Comparison of ENCODE assay signal across 20 cellular contexts in the genomic region with DNA sequence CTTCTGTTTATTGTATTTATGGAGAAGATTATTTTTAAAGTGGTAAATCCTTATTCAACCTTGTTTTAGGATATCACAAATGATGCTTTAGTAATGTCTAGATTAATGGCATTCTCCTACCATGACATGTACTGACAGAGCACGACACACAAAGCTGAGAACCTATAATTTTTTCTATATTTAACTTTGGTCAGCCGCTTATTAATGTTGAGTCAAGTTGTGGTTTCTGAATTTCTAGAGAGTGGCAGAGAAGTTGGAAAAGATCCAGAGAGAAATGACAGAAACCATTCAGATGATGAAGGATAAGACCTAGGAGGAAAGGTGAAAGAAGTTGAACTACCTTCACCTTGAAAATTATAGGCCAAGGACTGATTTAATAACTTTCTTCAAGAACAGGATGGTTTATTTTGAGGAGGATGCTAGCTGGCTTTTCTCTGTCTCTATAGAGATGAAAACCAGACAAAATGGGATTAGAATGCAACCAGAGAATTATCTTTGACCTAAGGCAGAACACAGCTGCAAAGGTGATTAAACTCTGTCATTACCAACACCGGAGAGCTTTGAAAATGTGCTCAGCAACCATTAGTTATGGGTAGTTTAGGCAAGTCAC.
DNase-seq lines count a peak whose midpoint lies in the region; ATAC-seq and TF ChIP-seq lines count a peak whose summit lies in the region.
"Had no signal": no experiment of that assay in that cellular context is flagged by ENCODE, and none has a peak within 500 bp of the region (broad histone marks: within the 10 kb centered on the region; RNA-seq: fewer than 3 reads in every experiment).

No MANE protein-coding gene starts in this region.

- peak; percentile 15 for DNase-seq in HS-27A (ENCODE audit: low read depth)
- peak; percentile 32 for DNase-seq in Panc1 (ENCODE audit: low read depth, low spot score)
- no peak for DNase-seq in chondrocyte (ENCODE audit: low spot score)
- no peak for DNase-seq in natural killer cell
- DNase-seq in adrenal gland = no peak
- DNase-seq in lower leg skin (ENCODE audit: low spot score in 2 of 2) = no peak
- DNase-seq: activated T-cell treated with anti-CD3 and anti-CD28 coated beads, Interleukin-2, amount 50 U/mL, for 24 hours; amygdala; C1 segment of cervical spinal cord; DMS79 treated with DMSO at 0.1 percent for 48 hours; esophagus squamous epithelium; H9; hypothalamus; left ventricle myocardium inferior; naive thymus-derived CD4-positive, alpha-beta T cell; NCI-H1436 treated with DMSO at 0.1 percent for 48 hours; Peyer's patch; T-helper 2 cell had no signal

- H3K4me3 Mint-ChIP-seq in chondrocyte (ENCODE audit: unreplicated experiment) (no peak overlapping the region), natural killer cell (no peak overlapping the region)
- H3K4me3 Mint-ChIP-seq: activated T-cell treated with anti-CD3 and anti-CD28 coated beads, Interleukin-2, amount 50 U/mL, for 24 hours; H9; naive thymus-derived CD4-positive, alpha-beta T cell had no signal

- H3K4me1 Mint-ChIP-seq in chondrocyte (ENCODE audit: low read depth) (peaks cover 7% of the 10 kb centered on the region), natural killer cell (peaks cover 6% of the 10 kb centered on the region in 2 donors)
- H3K4me1 Mint-ChIP-seq: H9 had no signal

- intact Hi-C loops in Panc1 (cut with micrococcal nuclease; ENCODE audit: unreplicated experiment) (no loop called here), natural killer cell (cut with micrococcal nuclease) (no loop called here), adrenal gland (cut with DNase I) (no loop called here), lower leg skin (cut with DNase I; ENCODE audit: low total_unique reads) (no loop called here)

- H3K9me3 Mint-ChIP-seq in chondrocyte (ENCODE audit: low read depth) (peaks cover 32% of the 10 kb centered on the region), natural killer cell (peaks cover 5 to 6% of the 10 kb centered on the region in 2 donors)

- ATAC-seq in Panc1 (no peak), natural killer cell (no peak), GM21526 (IDR thresholded peaks at IDR 0.05; ENCODE audit: low FRiP score, unreplicated experiment) (no peak)
- ATAC-seq: naive thymus-derived CD4-positive, alpha-beta T cell had no signal

- H3K27ac Mint-ChIP-seq in chondrocyte (ENCODE audit: unreplicated experiment) = peak overlapping the region; percentile 19
- no peak overlapping the region for H3K27ac Mint-ChIP-seq in natural killer cell
- H3K27ac Mint-ChIP-seq: activated T-cell treated with anti-CD3 and anti-CD28 coated beads, Interleukin-2, amount 50 U/mL, for 24 hours; H9; naive thymus-derived CD4-positive, alpha-beta T cell had no signal

- H3K9me3 ChIP-seq in Panc1 (ENCODE audit: control insufficient read depth, insufficient read depth, low read depth, low read length) = no peaks in the 10 kb centered on the region
- H3K9me3 ChIP-seq in skeletal muscle satellite cell (replicated peaks; ENCODE audit: low read length) = no peaks in the 10 kb centered on the region
- H3K9me3 ChIP-seq in adrenal gland (replicated peaks in 1 of 3) = no peaks in the 10 kb centered on the region

- WGBS in adrenal gland, 4 donors = 41 to 53% (median 47%) methylated on average over 3 of the region's 3 CpGs
- 50 to 51% methylated on average over 3 of the region's 3 CpGs for WGBS in lower leg skin, 2 donors

- H3K27ac ChIP-seq in Panc1 (ENCODE audit: low read length) = peak overlapping the region; percentile 29; the same call in 1 of the 2 replicates
- H3K27ac ChIP-seq in adrenal gland = no peak overlapping the region
- H3K27ac ChIP-seq: esophagus squamous epithelium, left ventricle myocardium inferior, Peyer's patch had no signal

- H3K36me3 ChIP-seq in Panc1 (ENCODE audit: control insufficient read depth, insufficient read depth, low read length) (no peaks in the 10 kb centered on the region), skeletal muscle satellite cell (ENCODE audit: insufficient read depth, low read length) (no peaks in the 10 kb centered on the region), adrenal gland (replicated peaks in 1 of 2) (no peaks in the 10 kb centered on the region)
- H3K36me3 ChIP-seq: esophagus squamous epithelium, left ventricle myocardium inferior, Peyer's patch had no signal

- H3K4me3 ChIP-seq in Panc1 (ENCODE audit: low read depth in 2 of 2, low read length in 2 of 2) (no peak overlapping the region), skeletal muscle satellite cell (ENCODE audit: low read length) (no peak overlapping the region), adrenal gland (no peak overlapping the region), lower leg skin (ENCODE audit: low read depth, poor library complexity, severe bottlenecking) (no peak overlapping the region)
- H3K4me3 ChIP-seq: esophagus squamous epithelium, left ventricle myocardium inferior, Peyer's patch had no signal

- no peak overlapping the region for H3K9ac ChIP-seq in skeletal muscle satellite cell (ENCODE audit: low read depth, low read length)

- H3K27me3 Mint-ChIP-seq in chondrocyte (ENCODE audit: low read depth) (no peaks in the 10 kb centered on the region), natural killer cell (ENCODE audit: low read depth in 2 of 2) (no peaks in the 10 kb centered on the region)
- H3K27me3 Mint-ChIP-seq: activated T-cell treated with anti-CD3 and anti-CD28 coated beads, Interleukin-2, amount 50 U/mL, for 24 hours had no signal

- peaks cover 14% of the 10 kb centered on the region for H3K36me3 Mint-ChIP-seq in chondrocyte (ENCODE audit: low read depth)
- H3K36me3 Mint-ChIP-seq in natural killer cell = peaks cover 19% of the 10 kb centered on the region

- peak overlapping the region; percentile 35 for H3K4me2 ChIP-seq in skeletal muscle satellite cell (ENCODE audit: low read length)

- CTCF ChIA-PET in Panc1 (lab: Charles Lee) = no interaction called here

- BruUV-seq in Panc1 (replicated peaks; lab: Mats Ljungman, UMichigan) = no TSS peak

- POLR2A ChIA-PET in Panc1 (lab: Charles Lee) = no interaction called here

- H3K27me3 ChIP-seq in Panc1 (ENCODE audit: control insufficient read depth, insufficient read depth, low read length) (no peaks in the 10 kb centered on the region), skeletal muscle satellite cell (ENCODE audit: control insufficient read depth, insufficient read depth, low read length) (no peaks in the 10 kb centered on the region), adrenal gland (no peaks in the 10 kb centered on the region)
- H3K27me3 ChIP-seq: esophagus squamous epithelium, Peyer's patch had no signal

- TF ChIP-seq CTCF in Panc1 (IDR thresholded peaks at IDR 0.05) = no peak
- TF ChIP-seq CTCF in chondrocyte (IDR thresholded peaks at IDR 0.05) = no peak
- TF ChIP-seq CTCF in natural killer cell (IDR thresholded peaks at IDR 0.05) = no peak
- no peak for TF ChIP-seq CTCF in adrenal gland (IDR thresholded peaks at IDR 0.05)
- no peak for TF ChIP-seq CTCF in lower leg skin (IDR thresholded peaks at IDR 0.05)

- H3K4me1 ChIP-seq in Panc1 (ENCODE audit: control insufficient read depth, insufficient read depth, low read length) (no peaks in the 10 kb centered on the region), skeletal muscle satellite cell (ENCODE audit: control insufficient read depth, insufficient read depth, low read length) (peaks cover 19% of the 10 kb centered on the region), adrenal gland (replicated peaks in 1 of 2) (no peaks in the 10 kb centered on the region)
- H3K4me1 ChIP-seq: esophagus squamous epithelium, left ventricle myocardium inferior, Peyer's patch had no signal

- in situ Hi-C loops in Panc1 (cut with HindIII; ENCODE audit: low pct_unique_long_range_greater_than_20kb, low sequenced_read_pairs) = no loop called here

- TF ChIP-seq POLR2A in adrenal gland (IDR thresholded peaks at IDR 0.05) (no peak), lower leg skin (IDR thresholded peaks at IDR 0.05) (no peak)

Comparison
In these comparisons a context has a peak if more than half of its experiments do, and no peak if none do; other contexts are left out.
1. DNase-seq: peak in HS-27A (single experiment) and Panc1 (single experiment); none in chondrocyte (single experiment), natural killer cell (single experiment), adrenal gland (0 of 7) and lower leg skin (0 of 2).